ENCODE assay signal across 1 cellular context in the genomic region with DNA sequence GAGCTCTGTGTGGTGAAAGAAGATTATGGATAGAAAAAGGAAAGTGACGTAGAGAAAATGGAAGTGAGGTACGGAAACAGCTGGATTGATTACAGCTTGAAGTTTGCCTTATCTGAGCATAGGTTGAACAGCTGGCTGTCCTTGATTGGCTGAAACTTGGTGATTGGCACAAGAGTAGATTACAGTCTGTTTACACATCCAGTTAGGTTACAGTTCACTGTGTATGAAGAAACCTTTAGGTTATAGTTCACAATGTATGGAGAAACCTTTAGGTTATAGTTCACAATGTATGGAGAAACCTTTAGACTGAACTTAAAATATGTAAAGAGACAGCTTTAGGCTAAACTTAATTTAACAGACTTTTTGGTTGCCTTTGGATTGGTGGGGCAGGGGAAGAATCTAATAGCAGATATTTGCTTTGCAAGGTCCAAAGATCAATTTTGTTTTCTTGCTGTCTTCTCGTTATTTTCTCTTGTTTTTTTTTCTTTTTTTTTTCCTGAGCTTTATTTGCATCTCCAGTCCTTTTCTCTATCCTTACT.
TF ChIP-seq lines count a peak whose summit lies in the region.

No MANE protein-coding gene starts in this region.

TF ChIP-seq in K562, 482 proteins besides CTCF, POLR2A, EP300 and RAD21 (continues in another document):
- TF ChIP-seq ZNF224 (CRISPR knock-in tag; IDR thresholded peaks at IDR 0.05) (no peak), BDP1 (IDR thresholded peaks at IDR 0.05; ENCODE audit: insufficient read depth, insufficient read length) (no peak), PCBP2 (IDR thresholded peaks at IDR 0.05; ENCODE audit: low read depth, low read length, poor library complexity, severe bottlenecking) (no peak), EGR1 (conservative IDR thresholded peaks at IDR 0.05) (no peak), DACH1 (IDR thresholded peaks at IDR 0.05; ENCODE audit: partially characterized antibody) (peak; percentile 81), POLR3A (IDR thresholded peaks at IDR 0.05; ENCODE audit: borderline replicate concordance, extremely low read depth, insufficient read depth, insufficient read length) (no peak), CC2D1A (IDR thresholded peaks at IDR 0.05) (peak; percentile 89), RBFOX2 (IDR thresholded peaks at IDR 0.05; ENCODE audit: low read depth, low read length) (no peak), KDM4B (IDR thresholded peaks at IDR 0.05; ENCODE audit: borderline replicate concordance in 2 of 2, low read depth in 1 of 2) (no peak), ZNF561 (CRISPR knock-in tag; conservative IDR thresholded peaks at IDR 0.05) (no peak), ZNF384 (IDR thresholded peaks at IDR 0.05; ENCODE audit: low read depth, low read length) (no peak), CAMTA2 (CRISPR knock-in tag; conservative IDR thresholded peaks at IDR 0.05) (no peak), TEAD2 (tag; IDR thresholded peaks at IDR 0.05) (no peak), CCNT2 (IDR thresholded peaks at IDR 0.05; ENCODE audit: borderline replicate concordance, extremely low read depth, insufficient read length, low read depth, low read length) (no peak), ETS2 (tag; IDR thresholded peaks at IDR 0.05; ENCODE audit: borderline replicate concordance, poor library complexity, severe bottlenecking) (no peak), ZNF263 (CRISPR knock-in tag; IDR thresholded peaks at IDR 0.05; ENCODE audit: borderline replicate concordance) (no peak), RBM34 (IDR thresholded peaks at IDR 0.05; ENCODE audit: borderline replicate concordance, insufficient read depth, low read length) (no peak), SAFB2 (IDR thresholded peaks at IDR 0.05; ENCODE audit: borderline replicate concordance, low read depth, low read length, severe bottlenecking) (no peak), IRF2 (CRISPR knock-in tag; IDR thresholded peaks at IDR 0.05) (no peak), BMI1 (IDR thresholded peaks at IDR 0.05; ENCODE audit: low read length) (no peak), KDM1A (IDR thresholded peaks at IDR 0.05) (peak in 1 of 2 experiments; percentile 38; a peak in 1 of 4 replicates), ZNF644 (tag; IDR thresholded peaks at IDR 0.05; ENCODE audit: low read depth) (no peak), ZNF583 (CRISPR knock-in tag; IDR thresholded peaks at IDR 0.05) (no peak), TOE1 (IDR thresholded peaks at IDR 0.05; ENCODE audit: borderline replicate concordance) (no peak), TOE1 (CRISPR knock-in tag; IDR thresholded peaks at IDR 0.05; ENCODE audit: borderline replicate concordance, low read depth) (no peak), ZNF274 (IDR thresholded peaks at IDR 0.05; ENCODE audit: borderline replicate concordance, low read depth, low read length) (no peak), NONO (IDR thresholded peaks at IDR 0.05; ENCODE audit: low read depth in 2 of 2, low read length in 1 of 2) (no peak), FOSL1 (tag; conservative IDR thresholded peaks at IDR 0.05) (no peak; the same call in 1 of the 2 replicates), ZNF347 (CRISPR knock-in tag; IDR thresholded peaks at IDR 0.05; ENCODE audit: low read depth) (no peak), FOXA1 (IDR thresholded peaks at IDR 0.05; ENCODE audit: borderline replicate concordance) (peak; percentile 50; the same call in 1 of the 2 replicates), MBD2 (IDR thresholded peaks at IDR 0.05; ENCODE audit: borderline replicate concordance, low read depth) (peak; percentile 31; the same call in 1 of the 2 replicates), BRD9 (IDR thresholded peaks at IDR 0.05; ENCODE audit: low read depth, partially characterized antibody) (no peak), SMARCA4 (IDR thresholded peaks at IDR 0.05) (peak; percentile 45; the same call in 1 of the 2 replicates)
- TF ChIP-seq, protein P1, sequence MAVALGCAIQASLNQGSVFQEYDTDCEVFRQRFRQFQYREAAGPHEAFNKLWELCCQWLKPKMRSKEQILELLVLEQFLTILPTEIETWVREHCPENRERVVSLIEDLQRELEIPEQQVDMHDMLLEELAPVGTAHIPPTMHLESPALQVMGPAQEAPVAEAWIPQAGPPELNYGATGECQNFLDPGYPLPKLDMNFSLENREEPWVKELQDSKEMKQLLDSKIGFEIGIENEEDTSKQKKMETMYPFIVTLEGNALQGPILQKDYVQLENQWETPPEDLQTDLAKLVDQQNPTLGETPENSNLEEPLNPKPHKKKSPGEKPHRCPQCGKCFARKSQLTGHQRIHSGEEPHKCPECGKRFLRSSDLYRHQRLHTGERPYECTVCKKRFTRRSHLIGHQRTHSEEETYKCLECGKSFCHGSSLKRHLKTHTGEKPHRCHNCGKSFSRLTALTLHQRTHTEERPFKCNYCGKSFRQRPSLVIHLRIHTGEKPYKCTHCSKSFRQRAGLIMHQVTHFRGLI (CRISPR knock-in tag; IDR thresholded peaks at IDR 0.05), result peak; percentile 36; the same call in 1 of the 2 replicates
- TF ChIP-seq, protein P2, sequence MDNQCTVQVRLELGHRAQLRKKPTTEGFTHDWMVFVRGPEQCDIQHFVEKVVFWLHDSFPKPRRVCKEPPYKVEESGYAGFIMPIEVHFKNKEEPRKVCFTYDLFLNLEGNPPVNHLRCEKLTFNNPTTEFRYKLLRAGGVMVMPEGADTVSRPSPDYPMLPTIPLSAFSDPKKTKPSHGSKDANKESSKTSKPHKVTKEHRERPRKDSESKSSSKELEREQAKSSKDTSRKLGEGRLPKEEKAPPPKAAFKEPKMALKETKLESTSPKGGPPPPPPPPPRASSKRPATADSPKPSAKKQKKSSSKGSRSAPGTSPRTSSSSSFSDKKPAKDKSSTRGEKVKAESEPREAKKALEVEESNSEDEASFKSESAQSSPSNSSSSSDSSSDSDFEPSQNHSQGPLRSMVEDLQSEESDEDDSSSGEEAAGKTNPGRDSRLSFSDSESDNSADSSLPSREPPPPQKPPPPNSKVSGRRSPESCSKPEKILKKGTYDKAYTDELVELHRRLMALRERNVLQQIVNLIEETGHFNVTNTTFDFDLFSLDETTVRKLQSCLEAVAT (IDR thresholded peaks at IDR 0.05), result no peak
- TF ChIP-seq, protein P3, sequence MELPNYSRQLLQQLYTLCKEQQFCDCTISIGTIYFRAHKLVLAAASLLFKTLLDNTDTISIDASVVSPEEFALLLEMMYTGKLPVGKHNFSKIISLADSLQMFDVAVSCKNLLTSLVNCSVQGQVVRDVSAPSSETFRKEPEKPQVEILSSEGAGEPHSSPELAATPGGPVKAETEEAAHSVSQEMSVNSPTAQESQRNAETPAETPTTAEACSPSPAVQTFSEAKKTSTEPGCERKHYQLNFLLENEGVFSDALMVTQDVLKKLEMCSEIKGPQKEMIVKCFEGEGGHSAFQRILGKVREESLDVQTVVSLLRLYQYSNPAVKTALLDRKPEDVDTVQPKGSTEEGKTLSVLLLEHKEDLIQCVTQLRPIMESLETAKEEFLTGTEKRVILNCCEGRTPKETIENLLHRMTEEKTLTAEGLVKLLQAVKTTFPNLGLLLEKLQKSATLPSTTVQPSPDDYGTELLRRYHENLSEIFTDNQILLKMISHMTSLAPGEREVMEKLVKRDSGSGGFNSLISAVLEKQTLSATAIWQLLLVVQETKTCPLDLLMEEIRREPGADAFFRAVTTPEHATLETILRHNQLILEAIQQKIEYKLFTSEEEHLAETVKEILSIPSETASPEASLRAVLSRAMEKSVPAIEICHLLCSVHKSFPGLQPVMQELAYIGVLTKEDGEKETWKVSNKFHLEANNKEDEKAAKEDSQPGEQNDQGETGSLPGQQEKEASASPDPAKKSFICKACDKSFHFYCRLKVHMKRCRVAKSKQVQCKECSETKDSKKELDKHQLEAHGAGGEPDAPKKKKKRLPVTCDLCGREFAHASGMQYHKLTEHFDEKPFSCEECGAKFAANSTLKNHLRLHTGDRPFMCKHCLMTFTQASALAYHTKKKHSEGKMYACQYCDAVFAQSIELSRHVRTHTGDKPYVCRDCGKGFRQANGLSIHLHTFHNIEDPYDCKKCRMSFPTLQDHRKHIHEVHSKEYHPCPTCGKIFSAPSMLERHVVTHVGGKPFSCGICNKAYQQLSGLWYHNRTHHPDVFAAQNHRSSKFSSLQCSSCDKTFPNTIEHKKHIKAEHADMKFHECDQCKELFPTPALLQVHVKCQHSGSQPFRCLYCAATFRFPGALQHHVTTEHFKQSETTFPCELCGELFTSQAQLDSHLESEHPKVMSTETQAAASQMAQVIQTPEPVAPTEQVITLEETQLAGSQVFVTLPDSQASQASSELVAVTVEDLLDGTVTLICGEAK (IDR thresholded peaks at IDR 0.05), result peak; percentile 75
- TF ChIP-seq, protein P3 (CRISPR knock-in tag; IDR thresholded peaks at IDR 0.05), result no peak
- TF ChIP-seq, protein P4, sequence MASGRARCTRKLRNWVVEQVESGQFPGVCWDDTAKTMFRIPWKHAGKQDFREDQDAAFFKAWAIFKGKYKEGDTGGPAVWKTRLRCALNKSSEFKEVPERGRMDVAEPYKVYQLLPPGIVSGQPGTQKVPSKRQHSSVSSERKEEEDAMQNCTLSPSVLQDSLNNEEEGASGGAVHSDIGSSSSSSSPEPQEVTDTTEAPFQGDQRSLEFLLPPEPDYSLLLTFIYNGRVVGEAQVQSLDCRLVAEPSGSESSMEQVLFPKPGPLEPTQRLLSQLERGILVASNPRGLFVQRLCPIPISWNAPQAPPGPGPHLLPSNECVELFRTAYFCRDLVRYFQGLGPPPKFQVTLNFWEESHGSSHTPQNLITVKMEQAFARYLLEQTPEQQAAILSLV (tag; IDR thresholded peaks at IDR 0.05), result no peak
- TF ChIP-seq, protein P5, sequence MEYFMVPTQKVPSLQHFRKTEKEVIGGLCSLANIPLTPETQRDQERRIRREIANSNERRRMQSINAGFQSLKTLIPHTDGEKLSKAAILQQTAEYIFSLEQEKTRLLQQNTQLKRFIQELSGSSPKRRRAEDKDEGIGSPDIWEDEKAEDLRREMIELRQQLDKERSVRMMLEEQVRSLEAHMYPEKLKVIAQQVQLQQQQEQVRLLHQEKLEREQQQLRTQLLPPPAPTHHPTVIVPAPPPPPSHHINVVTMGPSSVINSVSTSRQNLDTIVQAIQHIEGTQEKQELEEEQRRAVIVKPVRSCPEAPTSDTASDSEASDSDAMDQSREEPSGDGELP (CRISPR knock-in tag; IDR thresholded peaks at IDR 0.05; ENCODE audit: borderline replicate concordance), result peak; percentile 54; the same call in 1 of the 2 replicates
- TF ChIP-seq, protein P6, sequence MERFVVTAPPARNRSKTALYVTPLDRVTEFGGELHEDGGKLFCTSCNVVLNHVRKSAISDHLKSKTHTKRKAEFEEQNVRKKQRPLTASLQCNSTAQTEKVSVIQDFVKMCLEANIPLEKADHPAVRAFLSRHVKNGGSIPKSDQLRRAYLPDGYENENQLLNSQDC (CRISPR knock-in tag; IDR thresholded peaks at IDR 0.05), result no peak
- TF ChIP-seq, protein P7, sequence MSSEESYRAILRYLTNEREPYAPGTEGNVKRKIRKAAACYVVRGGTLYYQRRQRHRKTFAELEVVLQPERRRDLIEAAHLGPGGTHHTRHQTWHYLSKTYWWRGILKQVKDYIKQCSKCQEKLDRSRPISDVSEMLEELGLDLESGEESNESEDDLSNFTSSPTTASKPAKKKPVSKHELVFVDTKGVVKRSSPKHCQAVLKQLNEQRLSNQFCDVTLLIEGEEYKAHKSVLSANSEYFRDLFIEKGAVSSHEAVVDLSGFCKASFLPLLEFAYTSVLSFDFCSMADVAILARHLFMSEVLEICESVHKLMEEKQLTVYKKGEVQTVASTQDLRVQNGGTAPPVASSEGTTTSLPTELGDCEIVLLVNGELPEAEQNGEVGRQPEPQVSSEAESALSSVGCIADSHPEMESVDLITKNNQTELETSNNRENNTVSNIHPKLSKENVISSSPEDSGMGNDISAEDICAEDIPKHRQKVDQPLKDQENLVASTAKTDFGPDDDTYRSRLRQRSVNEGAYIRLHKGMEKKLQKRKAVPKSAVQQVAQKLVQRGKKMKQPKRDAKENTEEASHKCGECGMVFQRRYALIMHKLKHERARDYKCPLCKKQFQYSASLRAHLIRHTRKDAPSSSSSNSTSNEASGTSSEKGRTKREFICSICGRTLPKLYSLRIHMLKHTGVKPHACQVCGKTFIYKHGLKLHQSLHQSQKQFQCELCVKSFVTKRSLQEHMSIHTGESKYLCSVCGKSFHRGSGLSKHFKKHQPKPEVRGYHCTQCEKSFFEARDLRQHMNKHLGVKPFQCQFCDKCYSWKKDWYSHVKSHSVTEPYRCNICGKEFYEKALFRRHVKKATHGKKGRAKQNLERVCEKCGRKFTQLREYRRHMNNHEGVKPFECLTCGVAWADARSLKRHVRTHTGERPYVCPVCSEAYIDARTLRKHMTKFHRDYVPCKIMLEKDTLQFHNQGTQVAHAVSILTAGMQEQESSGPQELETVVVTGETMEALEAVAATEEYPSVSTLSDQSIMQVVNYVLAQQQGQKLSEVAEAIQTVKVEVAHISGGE (CRISPR knock-in tag; IDR thresholded peaks at IDR 0.05), result no peak
